In genomic region chrY:22461962-22462361, GRCh38 we compare ENCODE assay signal across 6 cellular contexts. TPM values are rescaled to one million over a fixed set of nuclear protein-coding genes. Genes with fewer than 3 reads are reported as not detected.
"Had no signal": no experiment of that assay in that cellular context is flagged by ENCODE, and none has a peak within 500 bp of the region (broad histone marks: within the 10 kb centered on the region; RNA-seq: fewer than 3 reads in every experiment).

No MANE protein-coding gene starts in this region.

RNA-seq across cellular contexts. Expression of gene RBMY1J, which starts 58.8 kb away (rescaled TPM):
- total RNA-seq: HepG2, HT-29, HT1080, IMR-90, K562 had no signal
- polyA plus RNA-seq: HepG2, IgD-negative memory B cell, IMR-90, K562 had no signal
